28 cellular contexts compared by ENCODE assay signal in genomic region chrX:12327836-12328235, GRCh38.
"Had no signal": no experiment of that assay in that cellular context is flagged by ENCODE, and none has a peak within 500 bp of the region (broad histone marks: within the 10 kb centered on the region; RNA-seq: fewer than 3 reads in every experiment).

No MANE protein-coding gene starts in this region.

- H3K4me1 Mint-ChIP-seq: activated CD8-positive, alpha-beta memory T cell treated with anti-CD3 and anti-CD28 coated beads, Interleukin-2, amount 10 ng/mL, durations not matched to agents 7 days and 5 days; brain; memory B cell; naive thymus-derived CD8-positive, alpha-beta T cell; neural progenitor cell; WTC11 had no signal

- H3K4me2 ChIP-seq: neural progenitor cell, smooth muscle cell had no signal

- DNase-seq: activated CD4-positive, alpha-beta T cell treated with anti-CD3 and anti-CD28 coated beads for 1 hour; activated CD4-positive, alpha-beta T cell treated with anti-CD3 and anti-CD28 coated beads, Interleukin-2, amount 50 U/mL, for 1 hour; activated CD8-positive, alpha-beta memory T cell treated with anti-CD3 and anti-CD28 coated beads, Interleukin-2, amount 10 ng/mL, durations not matched to agents 7 days and 5 days; activated CD8-positive, alpha-beta T cell treated with anti-CD3 and anti-CD28 coated beads, Interleukin-2, amount 10 ng/mL, durations not matched to agents 7 days and 5 days; activated effector memory CD4-positive, alpha-beta T cell treated with Interleukin-2 at 50 U/mL for 16 hours; activated naive CD4-positive, alpha-beta T cell treated with Interleukin-2 at 50 U/mL for 16 hours; aorta; caudate nucleus; cortex of kidney; foreskin melanocyte; heart right ventricle; naive thymus-derived CD8-positive, alpha-beta T cell; occipital lobe; psoas muscle; sigmoid colon; stimulated activated CD4-positive, alpha-beta T cell treated with anti-CD3 and anti-CD28 coated beads, Interleukin-15, amount 100 ng/mL, for 24 hours; stimulated activated CD4-positive, alpha-beta T cell treated with anti-CD3 and anti-CD28 coated beads, Interleukin-2, amount 100 ng/mL, for 24 hours; stimulated activated naive CD4-positive, alpha-beta T cell; T-helper 2 cell; tibial artery had no signal

- H3K4me3 Mint-ChIP-seq: activated CD8-positive, alpha-beta memory T cell treated with anti-CD3 and anti-CD28 coated beads, Interleukin-2, amount 10 ng/mL, durations not matched to agents 7 days and 5 days; activated CD8-positive, alpha-beta T cell treated with anti-CD3 and anti-CD28 coated beads, Interleukin-2, amount 10 ng/mL, durations not matched to agents 7 days and 5 days; activated naive CD8-positive, alpha-beta T cell; brain; memory B cell; naive thymus-derived CD8-positive, alpha-beta T cell; neural progenitor cell; WTC11 had no signal

- H3K9ac ChIP-seq: neural progenitor cell, parathyroid adenoma had no signal

- H3K27ac Mint-ChIP-seq: activated CD8-positive, alpha-beta memory T cell treated with anti-CD3 and anti-CD28 coated beads, Interleukin-2, amount 10 ng/mL, durations not matched to agents 7 days and 5 days; activated CD8-positive, alpha-beta T cell treated with anti-CD3 and anti-CD28 coated beads, Interleukin-2, amount 10 ng/mL, durations not matched to agents 7 days and 5 days; activated naive CD8-positive, alpha-beta T cell; brain; memory B cell; naive thymus-derived CD8-positive, alpha-beta T cell; neural progenitor cell; WTC11 had no signal

- H3K27me3 Mint-ChIP-seq: activated CD8-positive, alpha-beta memory T cell treated with anti-CD3 and anti-CD28 coated beads, Interleukin-2, amount 10 ng/mL, durations not matched to agents 7 days and 5 days; memory B cell had no signal

- H3K9me3 ChIP-seq: heart right ventricle, psoas muscle, sigmoid colon, suprapubic skin, tibial artery had no signal

- H3K36me3 Mint-ChIP-seq: activated CD8-positive, alpha-beta memory T cell treated with anti-CD3 and anti-CD28 coated beads, Interleukin-2, amount 10 ng/mL, durations not matched to agents 7 days and 5 days; activated naive CD8-positive, alpha-beta T cell; brain; memory B cell; naive thymus-derived CD8-positive, alpha-beta T cell; neural progenitor cell; WTC11 had no signal

- H3K27me3 ChIP-seq: heart right ventricle, neural progenitor cell, sigmoid colon, suprapubic skin, tibial artery had no signal

- H3K36me3 ChIP-seq: heart right ventricle, neural progenitor cell, sigmoid colon, suprapubic skin, tibial artery had no signal

- H3K27ac ChIP-seq: heart right ventricle, neural progenitor cell, parathyroid adenoma, psoas muscle, sigmoid colon, suprapubic skin, tibial artery had no signal

- H3K4me3 ChIP-seq: heart right ventricle, neural progenitor cell, psoas muscle, sigmoid colon, smooth muscle cell, suprapubic skin, tibial artery had no signal

- H3K9me3 Mint-ChIP-seq: memory B cell, neural progenitor cell, WTC11 had no signal

- H3K4me1 ChIP-seq: heart right ventricle, neural progenitor cell, parathyroid adenoma, psoas muscle, sigmoid colon, suprapubic skin, tibial artery had no signal

- H2AFZ ChIP-seq: neural progenitor cell, parathyroid adenoma had no signal

- ATAC-seq: activated CD8-positive, alpha-beta memory T cell treated with anti-CD3 and anti-CD28 coated beads, Interleukin-2, amount 10 ng/mL, durations not matched to agents 7 days and 5 days; activated CD8-positive, alpha-beta T cell treated with anti-CD3 and anti-CD28 coated beads, Interleukin-2, amount 10 ng/mL, durations not matched to agents 7 days and 5 days; heart right ventricle; naive thymus-derived CD8-positive, alpha-beta T cell; psoas muscle; WTC11 had no signal

- H3K79me2 ChIP-seq: parathyroid adenoma had no signal
